ENCODE assay signal across 8 cellular contexts in the genomic region with DNA sequence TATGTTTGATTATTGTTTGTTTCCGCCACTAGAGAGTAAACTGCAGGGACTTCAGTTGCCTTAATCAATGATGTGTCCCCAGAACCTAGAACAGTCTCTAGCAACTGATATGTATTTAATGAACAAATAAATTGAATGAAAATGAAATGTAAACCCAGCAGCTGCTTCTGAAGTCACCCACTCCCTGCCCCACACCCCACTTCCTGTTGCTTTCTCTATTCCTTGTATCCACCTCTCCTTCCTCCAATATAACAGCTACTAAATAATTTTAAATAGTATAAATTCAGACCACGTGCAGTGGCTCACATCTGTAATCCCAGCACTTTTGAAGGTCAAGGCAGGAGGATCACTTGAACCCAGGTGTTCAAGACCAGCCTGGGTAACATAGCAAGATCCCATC. TPM values are rescaled to one million over a fixed set of nuclear protein-coding genes. Genes with fewer than 3 reads are reported as not detected.
DNase-seq lines count a peak whose midpoint lies in the region; ATAC-seq and TF ChIP-seq lines count a peak whose summit lies in the region.

No MANE protein-coding gene starts in this region.

- ATAC-seq in Right ventricle myocardium inferior: no peak

- H3K9me3 ChIP-seq in cardiac muscle cell (ENCODE audit: low read depth) (no peaks in the 10 kb centered on the region), muscle layer of colon (ENCODE audit: low read length) (no peaks in the 10 kb centered on the region), tibial nerve (no peaks in the 10 kb centered on the region)

- H3K4me3 ChIP-seq in cardiac muscle cell (no peak overlapping the region), astrocyte of the spinal cord (ENCODE audit: low read depth, low read length) (no peak overlapping the region), muscle layer of colon (ENCODE audit: low read depth in 1 of 2, low read length in 2 of 2) (no peak overlapping the region), tibial nerve (no peak overlapping the region)

- WGBS in tibial nerve, 2 donors: 70 to 83% methylated on average over 2 of the region's 2 CpGs

- no peaks in the 10 kb centered on the region for H3K27me3 ChIP-seq in cardiac muscle cell
- H3K27me3 ChIP-seq in muscle layer of colon (ENCODE audit: control insufficient read depth in 1 of 2, insufficient read depth in 2 of 2, low read length in 2 of 2): no peaks in the 10 kb centered on the region
- H3K27me3 ChIP-seq in tibial nerve: no peaks in the 10 kb centered on the region

- intact Hi-C loops in Right ventricle myocardium inferior (cut with DNase I): loop anchor here (2.0 kb wide), 1 partner anchor 15 kb away; the partner anchor contains the start of gene MYH9

- TF ChIP-seq EP300 in tibial nerve (IDR thresholded peaks at IDR 0.05): no peak

- no peak for TF ChIP-seq POLR2A in tibial nerve (IDR thresholded peaks at IDR 0.05)

- H3K27ac ChIP-seq in cardiac muscle cell (peak overlapping the region; percentile 97), muscle layer of colon (ENCODE audit: low read depth, low read length) (peak overlapping the region; percentile 72), tibial nerve (peak overlapping the region; percentile 70 to 90 (median 81))

- H3K4me1 ChIP-seq in cardiac muscle cell (ENCODE audit: low read depth) (peaks cover 58% of the 10 kb centered on the region), muscle layer of colon (ENCODE audit: insufficient read depth, low read length) (peaks cover 95% of the 10 kb centered on the region), tibial nerve (peaks cover 0 to 100% (median 86%) of the 10 kb centered on the region in 4 donors)

- TF ChIP-seq CTCF in cardiac muscle cell (IDR thresholded peaks at IDR 0.05; ENCODE audit: low read depth, low read length) (no peak), astrocyte of the spinal cord (IDR thresholded peaks at IDR 0.05; ENCODE audit: low read depth, low read length) (no peak), tibial nerve (IDR thresholded peaks at IDR 0.05) (no peak), GM13977 (IDR thresholded peaks at IDR 0.05; ENCODE audit: extremely low read depth, insufficient read depth, missing control alignments) (no peak)

- peak overlapping the region; percentile 10 for H3K9ac ChIP-seq in muscle layer of colon (ENCODE audit: low read length)

- DNase-seq in cardiac muscle cell (ENCODE audit: low read depth in 1 of 2, low spot score in 1 of 2) (no peak), Right ventricle myocardium inferior (ENCODE audit: missing footprints) (no peak), astrocyte of the spinal cord (ENCODE audit: low read depth, low spot score) (peak; percentile 3), tibial nerve (ENCODE audit: low spot score in 2 of 2) (no peak), GM13977 (ENCODE audit: low spot score) (no peak), NCI-H1694 (lab: John Stamatoyannopoulos, UW) (no peak), C1 segment of cervical spinal cord (lab: John Stamatoyannopoulos, UW) (no peak)

- in situ Hi-C loops in astrocyte of the spinal cord (cut with HindIII; ENCODE audit: low sequenced_read_pairs) (no loop called here), GM13977 (cut with MboI; ENCODE audit: low pct_unique_long_range_greater_than_20kb, low sequenced_read_pairs, unreplicated experiment) (no loop called here)

- no peaks in the 10 kb centered on the region for H3K36me3 ChIP-seq in cardiac muscle cell
- peaks cover 16% of the 10 kb centered on the region for H3K36me3 ChIP-seq in muscle layer of colon (ENCODE audit: insufficient read depth, low read length)
- no peaks in the 10 kb centered on the region for H3K36me3 ChIP-seq in tibial nerve

RNA-seq across cellular contexts. Expression of gene MYH9, which starts 15.8 kb away (rescaled TPM):
- 131 and 174 TPM in 2 replicates for total RNA-seq in cardiac muscle cell
- polyA plus RNA-seq in cardiac muscle cell: 88.7 and 98.0 TPM in 2 replicates
- total RNA-seq in Right ventricle myocardium inferior: 180 TPM
- total RNA-seq in tibial nerve: 100 to 1,000 TPM; 361 to 406 (median 386) TPM
